16 cellular contexts compared by ENCODE assay signal in genomic region chr2:46828491-46829239, GRCh38.
"Had no signal": no experiment of that assay in that cellular context is flagged by ENCODE, and none has a peak within 500 bp of the region (broad histone marks: within the 10 kb centered on the region; RNA-seq: fewer than 3 reads in every experiment).

No MANE protein-coding gene starts in this region.

- H3K4me1 ChIP-seq: ascending aorta, thyroid gland had no signal

- H3K27me3 ChIP-seq: ascending aorta, dorsolateral prefrontal cortex, left lung, thyroid gland had no signal

- ATAC-seq: activated naive CD8-positive, alpha-beta T cell treated with anti-CD3 and anti-CD28 coated beads, Interleukin-2, amount 50 U/mL, for 24 hours; left lung had no signal

- H3K4me1 Mint-ChIP-seq: activated B cell treated with CpG ODN at 0.5 μM for 24 hours; activated CD4-positive, alpha-beta T cell treated with anti-CD3 and anti-CD28 coated beads, Interleukin-2, amount 10 ng/mL, durations not matched to agents 7 days and 5 days; activated naive CD8-positive, alpha-beta T cell treated with anti-CD3 and anti-CD28 coated beads, Interleukin-2, amount 50 U/mL, for 24 hours; naive thymus-derived CD4-positive, alpha-beta T cell had no signal

- H3K4me3 Mint-ChIP-seq: activated B cell treated with CpG ODN at 0.5 μM for 24 hours; activated CD4-positive, alpha-beta T cell treated with anti-CD3 and anti-CD28 coated beads, Interleukin-2, amount 10 ng/mL, durations not matched to agents 7 days and 5 days; activated naive CD4-positive, alpha-beta T cell treated with anti-CD3 and anti-CD28 coated beads for 36 hours; activated naive CD8-positive, alpha-beta T cell treated with anti-CD3 and anti-CD28 coated beads, Interleukin-2, amount 50 U/mL, for 24 hours; activated T-helper 1 cell treated with anti-CD3 and anti-CD28 coated beads, Interleukin-12 subunit alpha, Interleukin-12 subunit beta, Interleukin-2, Interleukin-4 antibody, amounts not matched to agents 30 ng/mL and 10 ng/mL and 1 ng/mL, durations not matched to agents 14 hours and 24 hours and 36 hours; naive thymus-derived CD4-positive, alpha-beta T cell; stimulated activated naive B cell treated with anti-CD40 and anti-IgM and Interleukin-4, amounts not matched to agents 10 μg/mL and 1 μg/mL and 100 μg/mL, for 72 hours had no signal

- H3K27me3 Mint-ChIP-seq: activated naive CD8-positive, alpha-beta T cell treated with anti-CD3 and anti-CD28 coated beads, Interleukin-2, amount 50 U/mL, for 24 hours had no signal

- H3K9me3 ChIP-seq: ascending aorta, mucosa of descending colon, thyroid gland had no signal

- H3K4me3 ChIP-seq: ascending aorta, dorsolateral prefrontal cortex, left lung, mucosa of descending colon, thyroid gland had no signal

- H3K9me3 Mint-ChIP-seq: activated CD4-positive, alpha-beta T cell treated with anti-CD3 and anti-CD28 coated beads, Interleukin-2, amount 10 ng/mL, durations not matched to agents 7 days and 5 days; activated naive CD4-positive, alpha-beta T cell treated with anti-CD3 and anti-CD28 coated beads for 36 hours; activated T-helper 1 cell treated with anti-CD3 and anti-CD28 coated beads, Interleukin-12 subunit alpha, Interleukin-12 subunit beta, Interleukin-2, Interleukin-4 antibody, amounts not matched to agents 30 ng/mL and 10 ng/mL and 1 ng/mL, durations not matched to agents 14 hours and 24 hours and 36 hours had no signal

- H3K27ac ChIP-seq: ascending aorta, dorsolateral prefrontal cortex, left lung, thyroid gland had no signal

- H3K36me3 ChIP-seq: ascending aorta, left lung, thyroid gland had no signal

- H3K27ac Mint-ChIP-seq: activated B cell treated with CpG ODN at 0.5 μM for 24 hours; activated CD4-positive, alpha-beta T cell treated with anti-CD3 and anti-CD28 coated beads, Interleukin-2, amount 10 ng/mL, durations not matched to agents 7 days and 5 days; activated naive CD4-positive, alpha-beta T cell treated with anti-CD3 and anti-CD28 coated beads for 36 hours; activated naive CD8-positive, alpha-beta T cell treated with anti-CD3 and anti-CD28 coated beads, Interleukin-2, amount 50 U/mL, for 24 hours; activated T-helper 1 cell treated with anti-CD3 and anti-CD28 coated beads, Interleukin-12 subunit alpha, Interleukin-12 subunit beta, Interleukin-2, Interleukin-4 antibody, amounts not matched to agents 30 ng/mL and 10 ng/mL and 1 ng/mL, durations not matched to agents 14 hours and 24 hours and 36 hours; naive thymus-derived CD4-positive, alpha-beta T cell; stimulated activated naive B cell treated with anti-CD40 and anti-IgM and Interleukin-4, amounts not matched to agents 10 μg/mL and 1 μg/mL and 100 μg/mL, for 72 hours had no signal

- DNase-seq: activated B cell treated with CpG ODN at 0.5 μM for 24 hours; activated CD4-positive, alpha-beta T cell treated with anti-CD3 and anti-CD28 coated beads, Interleukin-2, amount 10 ng/mL, durations not matched to agents 7 days and 5 days; activated naive CD4-positive, alpha-beta T cell treated with anti-CD3 and anti-CD28 coated beads for 36 hours; activated naive CD8-positive, alpha-beta T cell treated with anti-CD3 and anti-CD28 coated beads, Interleukin-2, amount 50 U/mL, for 24 hours; dorsolateral prefrontal cortex; hippocampal formation; left lung; mucosa of descending colon; naive thymus-derived CD4-positive, alpha-beta T cell; stimulated activated CD4-positive, alpha-beta T cell treated with anti-CD3 and anti-CD28 coated beads, Interleukin-15, amount 100 ng/mL, for 24 hours; stimulated activated CD4-positive, alpha-beta T cell treated with anti-CD3 and anti-CD28 coated beads, Interleukin-4, amount 100 ng/mL, for 1 hour; stimulated activated naive B cell treated with anti-CD40 and anti-IgM and Interleukin-4, amounts not matched to agents 10 μg/mL and 1 μg/mL and 100 μg/mL, for 72 hours; SW 1271; thyroid gland had no signal
